In genomic region chr2:104434966-104435365, GRCh38 we compare ENCODE assay signal across 2 cellular contexts.
TF ChIP-seq lines count a peak whose summit lies in the region.

No MANE protein-coding gene starts in this region.

TF ChIP-seq in A549, 52 proteins besides CTCF, POLR2A, EP300 and RAD21:
- TF ChIP-seq HOXB5 (CRISPR knock-in tag; IDR thresholded peaks at IDR 0.05) (no peak), TP53 (CRISPR knock-in tag; IDR thresholded peaks at IDR 0.05) (no peak), SREBF2 (IDR thresholded peaks at IDR 0.05) (no peak), CHD2 (IDR thresholded peaks at IDR 0.05; ENCODE audit: low read length, partially characterized antibody) (no peak), BCL3 (IDR thresholded peaks at IDR 0.05) (no peak), MYC (IDR thresholded peaks at IDR 0.05; ENCODE audit: borderline replicate concordance, low read length) (no peak), E2F6 (IDR thresholded peaks at IDR 0.05; ENCODE audit: borderline replicate concordance, low read depth) (no peak), FOSL2 (IDR thresholded peaks at IDR 0.05) (no peak), FOSL2 (CRISPR knock-in tag; IDR thresholded peaks at IDR 0.05) (no peak), USF2 (IDR thresholded peaks at IDR 0.05) (no peak), SMC3 (IDR thresholded peaks at IDR 0.05) (no peak), CBX2 (IDR thresholded peaks at IDR 0.05; ENCODE audit: borderline replicate concordance, low read depth) (no peak), MAFK (IDR thresholded peaks at IDR 0.05; ENCODE audit: partially characterized antibody) (no peak), NPAS2 (CRISPR knock-in tag; IDR thresholded peaks at IDR 0.05; ENCODE audit: borderline replicate concordance) (no peak), ZC3H11A (IDR thresholded peaks at IDR 0.05) (no peak), ZFP36 (IDR thresholded peaks at IDR 0.05; ENCODE audit: borderline replicate concordance, partially characterized antibody) (no peak), HES2 (IDR thresholded peaks at IDR 0.05) (no peak), CEBPB (IDR thresholded peaks at IDR 0.05) (no peak), NR3C1 (IDR thresholded peaks at IDR 0.05) (no peak)

TF ChIP-seq in GM12878, 131 proteins besides CTCF, POLR2A, EP300 and RAD21:
- TF ChIP-seq CEBPZ (IDR thresholded peaks at IDR 0.05; ENCODE audit: low read depth, low read length) = no peak
- no peak for TF ChIP-seq SMARCA5 (IDR thresholded peaks at IDR 0.05)
- no peak for TF ChIP-seq POLR2AphosphoS5 (IDR thresholded peaks at IDR 0.05; ENCODE audit: low read length)
- no peak for TF ChIP-seq ZNF384 (IDR thresholded peaks at IDR 0.05; ENCODE audit: borderline replicate concordance, low read depth, low read length)
- no peak for TF ChIP-seq EGR1 (IDR thresholded peaks at IDR 0.05; ENCODE audit: borderline replicate concordance in 1 of 2, low read depth in 2 of 2, low read length in 2 of 2)
- no peak for TF ChIP-seq ESRRA (IDR thresholded peaks at IDR 0.05; ENCODE audit: low read length)
- TF ChIP-seq RCOR1 (conservative IDR thresholded peaks at IDR 0.05; ENCODE audit: low read depth, low read length) = no peak
- TF ChIP-seq ZBTB4 (CRISPR knock-in tag; IDR thresholded peaks at IDR 0.05) = no peak
- no peak for TF ChIP-seq HDAC6 (IDR thresholded peaks at IDR 0.05; ENCODE audit: unreplicated experiment)
- no peak for TF ChIP-seq SIX5 (IDR thresholded peaks at IDR 0.05; ENCODE audit: low read depth, low read length, severe bottlenecking)
- TF ChIP-seq TCF12 (IDR thresholded peaks at IDR 0.05; ENCODE audit: low read depth, low read length) = no peak
- TF ChIP-seq SIN3A (IDR thresholded peaks at IDR 0.05; ENCODE audit: low read depth, low read length) = no peak
- TF ChIP-seq SMAD1 (IDR thresholded peaks at IDR 0.05; ENCODE audit: low read depth, partially characterized antibody) = no peak
- TF ChIP-seq KAT2A (conservative IDR thresholded peaks at IDR 0.05; ENCODE audit: control insufficient read depth, low read depth, low read length) = no peak
- TF ChIP-seq GABPA (IDR thresholded peaks at IDR 0.05; ENCODE audit: low read depth) = no peak
- TF ChIP-seq NRF1 (conservative IDR thresholded peaks at IDR 0.05; ENCODE audit: low read depth, low read length) = no peak
- TF ChIP-seq CBX5 (IDR thresholded peaks at IDR 0.05; ENCODE audit: low read depth) = no peak
- TF ChIP-seq MLLT1 (IDR thresholded peaks at IDR 0.05) = no peak
- TF ChIP-seq E2F8 (IDR thresholded peaks at IDR 0.05; ENCODE audit: low read depth, partially characterized antibody) = no peak
